In genomic region chr1:183079697-183080096, GRCh38 we compare ENCODE assay signal across 33 cellular contexts. TPM values are rescaled to one million over a fixed set of nuclear protein-coding genes. Genes with fewer than 3 reads are reported as not detected.
DNase-seq lines count a peak whose midpoint lies in the region; ATAC-seq, FAIRE-seq and TF ChIP-seq lines count a peak whose summit lies in the region.
"Had no signal": no experiment of that assay in that cellular context is flagged by ENCODE, and none has a peak within 500 bp of the region (broad histone marks: within the 10 kb centered on the region; RNA-seq: fewer than 3 reads in every experiment).

No MANE protein-coding gene starts in this region.

- DNase-seq in SK-N-SH (no peak), PC-3 (peak; percentile 75), epithelial cell of esophagus (ENCODE audit: low read depth) (peak; percentile 47), tibial artery (no peak), RCC 7860 (ENCODE audit: low spot score) (no peak)
- no peak for DNase-seq in activated CD4-positive, alpha-beta T cell treated with anti-CD3 and anti-CD28 coated beads for 48 hours
- DNase-seq in stimulated activated naive CD8-positive, alpha-beta T cell treated with anti-CD3 and anti-CD28 coated beads, Interleukin-15, Interleukin-2, amounts not matched to agents 100 U/mL and 50 U/mL, for 24 hours, result no peak
- DNase-seq: activated CD4-positive, alpha-beta T cell treated with anti-CD3 and anti-CD28 coated beads for 4 hours; activated CD8-positive, alpha-beta memory T cell treated with anti-CD3 and anti-CD28 coated beads for 24 hours; activated naive CD8-positive, alpha-beta T cell treated with anti-CD3 and anti-CD28 coated beads for 36 hours; colonic mucosa; DND-41; effector CD8-positive, alpha-beta T cell; Karpas-422; NCI-H1436 treated with DMSO at 0.1 percent for 48 hours; NCI-H2081 treated with DMSO at 0.1 percent for 48 hours; NCI-H226; NCI-H526 treated with DMSO at 0.1 percent for 48 hours; NK-92 treated with Interleukin-12 subunit alpha and Interleukin-12 subunit beta, amount 100 ng/mL, for 24 hours; posterior cingulate gyrus; SIG-M5; sigmoid colon; stimulated activated CD4-positive, alpha-beta T cell treated with anti-CD3 and anti-CD28 coated beads, Interleukin-4, amount 100 ng/mL, for 24 hours; SW 1271; WERI-Rb-1 had no signal

- H3K9me3 ChIP-seq in SK-N-SH (no peaks in the 10 kb centered on the region), PC-3 (ENCODE audit: low read length) (no peaks in the 10 kb centered on the region), tibial artery (no peaks in the 10 kb centered on the region)
- H3K9me3 ChIP-seq: ascending aorta, colonic mucosa, sigmoid colon had no signal

- H3K4me3 ChIP-seq in SK-N-SH (ENCODE audit: low read depth in 2 of 2, low read length in 1 of 2) (no peak overlapping the region), PC-3 (ENCODE audit: low read length) (no peak overlapping the region), epithelial cell of esophagus (ENCODE audit: low read length) (no peak overlapping the region), tibial artery (no peak overlapping the region)
- H3K4me3 ChIP-seq: ascending aorta, cardiac muscle cell, colonic mucosa, sigmoid colon had no signal

- peaks cover 78% of the 10 kb centered on the region for H4K20me1 ChIP-seq in SK-N-SH (ENCODE audit: insufficient read depth)
- H4K20me1 ChIP-seq in PC-3 (ENCODE audit: low read length), result no peaks in the 10 kb centered on the region

- H2AFZ ChIP-seq in SK-N-SH (ENCODE audit: low read depth), result no peak overlapping the region
- no peak overlapping the region for H2AFZ ChIP-seq in PC-3 (ENCODE audit: low read length)

- CTCF ChIA-PET in SK-N-SH (lab: Yijun Ruan, JAX), result interaction anchor here (1.6 kb wide), 1 partner anchor 117 kb away, joined by 4 read pairs; no protein-coding TSS in a partner anchor
- CTCF ChIA-PET in PC-3 (lab: Charles Lee), result no interaction called here

- peaks cover 6 to 11% of the 10 kb centered on the region in 2 experiments; a peak in 3 of 4 replicates for H3K4me1 ChIP-seq in SK-N-SH (ENCODE audit: control insufficient read depth in 1 of 2, insufficient read depth in 2 of 2, low read depth in 1 of 2, low read length in 1 of 2)
- peaks cover 16% of the 10 kb centered on the region for H3K4me1 ChIP-seq in PC-3 (ENCODE audit: insufficient read depth, low read length)
- H3K4me1 ChIP-seq in tibial artery, result peaks cover 0 to 90% (median 51%) of the 10 kb centered on the region in 4 donors
- H3K4me1 ChIP-seq: colonic mucosa had no signal

- TF ChIP-seq RAD21 in SK-N-SH (IDR thresholded peaks at IDR 0.05; ENCODE audit: low read length), result no peak

- no peak for FAIRE-seq in RCC 7860 (lab: Jason Lieb, UNC)
- FAIRE-seq: H1, islet of Langerhans had no signal

- POLR2A ChIA-PET in SK-N-SH (lab: Yijun Ruan, JAX), result interaction anchor here (0.7 kb wide), 1 partner anchor 8 kb away, joined by 3 read pairs; no protein-coding TSS in a partner anchor
- POLR2A ChIA-PET in PC-3 (lab: Charles Lee; ENCODE audit: unreplicated experiment), result interaction anchor here (0.6 kb wide), 1 partner anchor 19 kb away, joined by 4 read pairs; no protein-coding TSS in a partner anchor

- WGBS in SK-N-SH (ENCODE audit: low lambda C conversion rate), result 66% methylated on average over 5 of the region's 5 CpGs

- H3K79me2 ChIP-seq in SK-N-SH (ENCODE audit: insufficient read depth), result peaks cover 97% of the 10 kb centered on the region
- peaks cover 90% of the 10 kb centered on the region for H3K79me2 ChIP-seq in PC-3 (ENCODE audit: low read length)

- peaks cover 10% of the 10 kb centered on the region for H3F3A ChIP-seq in SK-N-SH (replicated peaks; ENCODE audit: insufficient read depth)
- H3F3A ChIP-seq in PC-3 (ENCODE audit: low read length, unreplicated experiment), result no peaks in the 10 kb centered on the region

- intact Hi-C loops in PC-3 (cut with micrococcal nuclease), result loop anchor here (10.0 kb wide), 3 partner anchors 105 to 155 kb away; partner anchors contain the start of gene LAMC2
- intact Hi-C loops in tibial artery (cut with DNase I; ENCODE audit: low total_unique reads), result loop anchor here (5.0 kb wide), 1 partner anchor 57 kb away; the partner anchor contains the start of gene LAMC1

- H3K27me3 ChIP-seq in SK-N-SH (ENCODE audit: insufficient read depth) (no peaks in the 10 kb centered on the region), PC-3 (ENCODE audit: low read length) (no peaks in the 10 kb centered on the region), tibial artery (no peaks in the 10 kb centered on the region)
- H3K27me3 ChIP-seq: ascending aorta, cardiac muscle cell, colonic mucosa, sigmoid colon had no signal

- no peak overlapping the region for H3K9ac ChIP-seq in SK-N-SH
- H3K9ac ChIP-seq in PC-3 (ENCODE audit: low read length), result peak overlapping the region; percentile 59

- H3K9me2 ChIP-seq in SK-N-SH (no peaks in the 10 kb centered on the region), PC-3 (replicated peaks; ENCODE audit: low read length) (no peaks in the 10 kb centered on the region)

- no TSS peak for BruUV-seq in PC-3 (replicated peaks; lab: Mats Ljungman, UMichigan)

- TF ChIP-seq EP300 in SK-N-SH (IDR thresholded peaks at IDR 0.05; ENCODE audit: borderline replicate concordance in 1 of 2, low read depth in 1 of 2, low read length in 1 of 2), result no peak

- H3K27ac ChIP-seq in SK-N-SH (ENCODE audit: low read depth in 2 of 2, low read length in 1 of 2) (0 out of 4 replicates have a peak overlapping the region, but pooled peaks of 1 of the 2 experiments have one; percentile 4), PC-3 (ENCODE audit: low read length) (peak overlapping the region; percentile 84), tibial artery (peak overlapping the region; percentile 41 to 42)
- H3K27ac ChIP-seq: 22Rv1, cardiac muscle cell, colonic mucosa, epithelial cell of prostate, WERI-Rb-1 had no signal

- H3K4me2 ChIP-seq in SK-N-SH, result peak overlapping the region; percentile 18; the same call in 1 of the 2 replicates
- peak overlapping the region; percentile 54 for H3K4me2 ChIP-seq in PC-3 (ENCODE audit: low read length)

- TF ChIP-seq CTCF in SK-N-SH (IDR thresholded peaks at IDR 0.05) (no peak), PC-3 (conservative IDR thresholded peaks at IDR 0.05; ENCODE audit: low read depth, low read length) (no peak), epithelial cell of esophagus (IDR thresholded peaks at IDR 0.05; ENCODE audit: insufficient read depth, low read depth, low read length, missing control alignments) (no peak), tibial artery (IDR thresholded peaks at IDR 0.05) (no peak)

- ATAC-seq in SK-N-SH treated with all-trans-retinoic acid at 6 μM for 48 hours (no peak), PC-3 (peak; percentile 81)
- ATAC-seq in stimulated activated naive CD8-positive, alpha-beta T cell treated with anti-CD3 and anti-CD28 coated beads, Interleukin-15, Interleukin-2, amounts not matched to agents 100 U/mL and 50 U/mL, for 24 hours, result no peak
- ATAC-seq: Panc1 had no signal

- H3K36me3 ChIP-seq in SK-N-SH (replicated peaks in 1 of 2; ENCODE audit: control insufficient read depth in 1 of 2, insufficient read depth in 2 of 2, low read length in 1 of 2) (peaks cover 0 to 5% of the 10 kb centered on the region in 2 experiments), PC-3 (ENCODE audit: low read depth, low read length) (no peaks in the 10 kb centered on the region), tibial artery (no peaks in the 10 kb centered on the region)
- H3K36me3 ChIP-seq: ascending aorta, cardiac muscle cell, colonic mucosa, sigmoid colon, WERI-Rb-1 had no signal

TF ChIP-seq in SK-N-SH, 30 proteins besides CTCF, POLR2A, EP300 and RAD21 (continues in another document):
- TF ChIP-seq JUND (IDR thresholded peaks at IDR 0.05) (no peak), GATA2 (CRISPR knock-in tag; IDR thresholded peaks at IDR 0.05) (no peak), PBX3 (IDR thresholded peaks at IDR 0.05) (no peak)

TF ChIP-seq in SK-N-SH treated with all-trans-retinoic acid at 6 μM for 48 hours, 23 proteins besides CTCF, POLR2A, EP300 and RAD21 (continues in another document):
- no peak for TF ChIP-seq ARNTL (CRISPR knock-in tag; IDR thresholded peaks at IDR 0.05; ENCODE audit: borderline replicate concordance, low read depth)
- no peak for TF ChIP-seq ZFP30 (CRISPR knock-in tag; IDR thresholded peaks at IDR 0.05)
- TF ChIP-seq ZC3H10 (CRISPR knock-in tag; IDR thresholded peaks at IDR 0.05), result no peak
- TF ChIP-seq ESRRG (CRISPR knock-in tag; IDR thresholded peaks at IDR 0.05), result no peak
- TF ChIP-seq ZNF565 (CRISPR knock-in tag; conservative IDR thresholded peaks at IDR 0.05; ENCODE audit: low read depth), result no peak
- no peak for TF ChIP-seq CREB5 (CRISPR knock-in tag; IDR thresholded peaks at IDR 0.05; ENCODE audit: low read depth)
- TF ChIP-seq CSRNP3 (CRISPR knock-in tag; IDR thresholded peaks at IDR 0.05), result no peak
- TF ChIP-seq BACH2 (CRISPR knock-in tag; IDR thresholded peaks at IDR 0.05; ENCODE audit: borderline replicate concordance), result no peak
- no peak for TF ChIP-seq ZFP3 (CRISPR knock-in tag; IDR thresholded peaks at IDR 0.05)
- TF ChIP-seq TOX (CRISPR knock-in tag; IDR thresholded peaks at IDR 0.05; ENCODE audit: borderline replicate concordance), result no peak
- no peak for TF ChIP-seq SNAI2 (CRISPR knock-in tag; IDR thresholded peaks at IDR 0.05)

RNA-seq across cellular contexts. Expression of gene LAMC1, which starts 56.5 kb away (rescaled TPM):
- polyA plus RNA-seq in SK-N-SH (2012; rRNA removed), result 90.4 and 101 TPM in 2 replicates
- 123 and 125 TPM in 2 replicates for polyA plus RNA-seq in SK-N-SH (2012; cell fraction: cytosol; rRNA removed)
- polyA plus RNA-seq in SK-N-SH (2012; cell fraction: nucleus; rRNA removed), result 56.1 and 106 TPM in 2 replicates
- 71.5 TPM in 2 replicates for total RNA-seq in PC-3 (2014; rRNA removed)

Comparison
In these comparisons a context has a peak if more than half of its experiments do, and no peak if none do; other contexts are left out.
1. DNase-seq: peak in PC-3 (single experiment) and epithelial cell of esophagus (single experiment); none in SK-N-SH (single experiment), tibial artery (0 of 2), activated CD4-positive, alpha-beta T cell treated with anti-CD3 and anti-CD28 coated beads for 48 hours (single experiment), RCC 7860 (single experiment) and stimulated activated naive CD8-positive, alpha-beta T cell treated with anti-CD3 and anti-CD28 coated beads, Interleukin-15, Interleukin-2, amounts not matched to agents 100 U/mL and 50 U/mL, for 24 hours (single experiment).